In the genomic region with DNA sequence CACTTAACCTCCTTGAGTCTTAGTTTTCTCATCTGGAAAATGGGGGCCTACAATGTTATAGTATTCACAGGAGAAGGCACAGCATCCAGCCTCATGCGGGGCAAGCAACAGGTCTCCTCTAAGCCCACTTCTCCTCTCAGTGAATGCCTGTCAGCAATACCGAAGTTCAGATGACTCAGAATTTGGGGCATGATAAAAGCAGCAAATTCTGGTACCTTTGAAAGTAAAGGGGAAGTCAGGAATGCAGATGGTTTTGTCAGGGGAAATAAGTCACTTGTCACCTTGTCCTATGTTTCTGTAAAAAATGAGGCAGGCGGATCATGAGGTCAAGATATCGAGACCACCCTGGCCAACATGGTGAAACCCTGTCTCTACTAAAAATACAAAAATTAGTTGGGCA, we compare ENCODE assay signal across 18 cellular contexts.
"Had no signal": no experiment of that assay in that cellular context is flagged by ENCODE, and none has a peak within 500 bp of the region (broad histone marks: within the 10 kb centered on the region; RNA-seq: fewer than 3 reads in every experiment).

No MANE protein-coding gene starts in this region.

- FAIRE-seq: pancreas, small intestine had no signal

- DNase-seq: activated CD4-positive, alpha-beta T cell treated with anti-CD3 and anti-CD28 coated beads, Interleukin-2, amount 10 ng/mL, durations not matched to agents 7 days and 5 days; activated CD4-positive, CD25-positive, alpha-beta regulatory T cell; activated effector memory CD4-positive, alpha-beta T cell treated with Interleukin-2 at 50 U/mL for 16 hours; amniotic stem cell; body of pancreas; central memory CD4-positive, alpha-beta T cell; effector CD4-positive, alpha-beta T cell; left colon; pancreas; small intestine; stimulated activated naive CD4-positive, alpha-beta T cell; upper lobe of left lung had no signal

- H3K27ac Mint-ChIP-seq: activated CD4-positive, alpha-beta T cell treated with anti-CD3 and anti-CD28 coated beads, Interleukin-2, amount 10 ng/mL, durations not matched to agents 7 days and 5 days; activated naive CD4-positive, alpha-beta T cell treated with anti-CD3 and anti-CD28 coated beads, Interleukin-2, amount 50 U/mL, for 24 hours; T-helper 1 cell treated with Interleukin-12 subunit alpha and Interleukin-12 subunit beta and Interleukin-4 antibody, amounts not matched to agents 30 μg/mL and 1 μg/mL, for 36 hours had no signal

- H3K4me1 ChIP-seq: pancreas had no signal

- H3K4me3 Mint-ChIP-seq: activated CD4-positive, alpha-beta T cell treated with anti-CD3 and anti-CD28 coated beads, Interleukin-2, amount 10 ng/mL, durations not matched to agents 7 days and 5 days; activated naive CD4-positive, alpha-beta T cell treated with anti-CD3 and anti-CD28 coated beads, Interleukin-2, amount 50 U/mL, for 24 hours; T-helper 1 cell treated with Interleukin-12 subunit alpha and Interleukin-12 subunit beta and Interleukin-4 antibody, amounts not matched to agents 30 μg/mL and 1 μg/mL, for 36 hours had no signal

- H3K27me3 ChIP-seq: body of pancreas, gastroesophageal sphincter, pancreas, upper lobe of left lung had no signal

- H3K9me3 ChIP-seq: body of pancreas, gastroesophageal sphincter, pancreas, upper lobe of left lung had no signal

- H3K4me3 ChIP-seq: body of pancreas, coronary artery, gastroesophageal sphincter, pancreas, upper lobe of left lung had no signal

- H3K9me3 Mint-ChIP-seq: activated CD4-positive, alpha-beta T cell treated with anti-CD3 and anti-CD28 coated beads, Interleukin-2, amount 10 ng/mL, durations not matched to agents 7 days and 5 days; activated naive CD4-positive, alpha-beta T cell treated with anti-CD3 and anti-CD28 coated beads, Interleukin-2, amount 50 U/mL, for 24 hours had no signal

- H3K27ac ChIP-seq: body of pancreas, coronary artery, epithelial cell of prostate, gastroesophageal sphincter, pancreas, upper lobe of left lung had no signal

- ATAC-seq: body of pancreas, gastroesophageal sphincter, left colon, pancreas, SK-N-SH treated with all-trans-retinoic acid at 6 μM for 48 hours had no signal

- H3K36me3 ChIP-seq: gastroesophageal sphincter, pancreas, upper lobe of left lung had no signal

- H3K4me1 Mint-ChIP-seq: activated naive CD4-positive, alpha-beta T cell treated with anti-CD3 and anti-CD28 coated beads, Interleukin-2, amount 50 U/mL, for 24 hours had no signal

- H3K36me3 Mint-ChIP-seq: activated naive CD4-positive, alpha-beta T cell treated with anti-CD3 and anti-CD28 coated beads, Interleukin-2, amount 50 U/mL, for 24 hours had no signal
